ENCODE assay signal across 8 cellular contexts in genomic region chr7:149662591-149663095, GRCh38.
DNase-seq lines count a peak whose midpoint lies in the region; ATAC-seq and TF ChIP-seq lines count a peak whose summit lies in the region.

No MANE protein-coding gene starts in this region.

- H3K9ac ChIP-seq in HCT116 (ENCODE audit: low read length), result no peak overlapping the region

- DNase-seq in NCI-H1092 treated with DMSO at 0.1 percent for 48 hours (lab: John Stamatoyannopoulos, UW) (peak; percentile 15), NCI-H1092 (lab: John Stamatoyannopoulos, UW) (no peak), HCT116 (ENCODE audit: low read depth, low spot score) (peak; percentile 82), NCI-H2029 treated with DMSO at 0.1 percent for 48 hours (lab: John Stamatoyannopoulos, UW) (peak; percentile 16)
- peak; percentile 73 for DNase-seq in activated CD4-positive, alpha-beta T cell treated with anti-CD3 and anti-CD28 coated beads, Interleukin-2, amount 10 ng/mL, durations not matched to agents 7 days and 5 days
- peak; percentile 47 for DNase-seq in effector CD4-positive, alpha-beta T cell
- peak; percentile 17 to 31 for DNase-seq in stimulated activated CD8-positive, alpha-beta memory T cell treated with anti-CD3 and anti-CD28 coated beads, Interleukin-7, amount 100 ng/mL, for 4 hours (ENCODE audit: low read depth in 2 of 2)

- TF ChIP-seq RAD21 in HCT116 (IDR thresholded peaks at IDR 0.05; ENCODE audit: low read depth), result peak; percentile 82

- peak; percentile 99 for ATAC-seq in HCT116

- H3K4me2 ChIP-seq in HCT116 (ENCODE audit: low read length), result peak overlapping the region; percentile 45

- 18 to 20% methylated on average over 2 to 5 of the region's 5 CpGs for WGBS in mesodermal cell (ENCODE audit: insufficient coverage in 2 of 2), 2 experiments

- H4K20me1 ChIP-seq in HCT116 (ENCODE audit: insufficient read depth), result no peaks in the 10 kb centered on the region

- intact Hi-C loops in HCT116 (cut with micrococcal nuclease), result loop anchor here (1.0 to 5.0 kb wide), 5 partner anchors 28 to 137 kb away; no protein-coding TSS in a partner anchor

- POLR2A ChIA-PET in HCT116 (lab: Charles Lee), result interaction anchor here (0.8 to 1.6 kb wide), 4 partner anchors 10 to 80 kb away, joined by 3 to 6 read pairs (median 4); no protein-coding TSS in a partner anchor
- POLR2A ChIA-PET in activated CD4-positive, alpha-beta T cell treated with anti-CD3 and anti-CD28 coated beads, Interleukin-2, amount 10 ng/mL, durations not matched to agents 7 days and 5 days (lab: Charles Lee), result no interaction called here

- H3K9me2 ChIP-seq in HCT116 (ENCODE audit: insufficient read depth), result no peaks in the 10 kb centered on the region

- no peak overlapping the region for H3K4me3 Mint-ChIP-seq in activated CD4-positive, alpha-beta T cell treated with anti-CD3 and anti-CD28 coated beads, Interleukin-2, amount 10 ng/mL, durations not matched to agents 7 days and 5 days

- CTCF ChIA-PET in HCT116 (lab: Charles Lee), result interaction anchor here (0.6 to 3.1 kb wide), 30 partner anchors 8 to 197 kb away, joined by 3 to 62 read pairs (median 6); no protein-coding TSS in a partner anchor
- CTCF ChIA-PET in activated CD4-positive, alpha-beta T cell treated with anti-CD3 and anti-CD28 coated beads, Interleukin-2, amount 10 ng/mL, durations not matched to agents 7 days and 5 days (lab: Charles Lee), result interaction anchor here (1.1 to 2.9 kb wide), 16 partner anchors 9 to 157 kb away, joined by 3 to 12 read pairs (median 4); no protein-coding TSS in a partner anchor

- RAD21 ChIA-PET in HCT116 (lab: Charles Lee; ENCODE audit: low non-redundant PET in 1 of 2, low total read pairs in 2 of 2, uncharacterized antibody in 2 of 2, unreplicated experiment in 2 of 2), result interaction anchor here (0.7 to 1.6 kb wide), 9 partner anchors 41 to 145 kb away, joined by 3 to 20 read pairs (median 5); no protein-coding TSS in a partner anchor

- no TSS peak for BruUV-seq in HCT116 (replicated peaks; lab: Mats Ljungman, UMichigan)

- H3K4me1 ChIP-seq in HCT116 (ENCODE audit: control insufficient read depth in 1 of 2, insufficient read depth in 2 of 2, low read length in 2 of 2) (peaks cover 0 to 16% of the 10 kb centered on the region in 2 experiments; a peak in 1 of 4 replicates), mesodermal cell (ENCODE audit: control insufficient read depth, insufficient read depth, low read length, poor library complexity, severe bottlenecking) (no peaks in the 10 kb centered on the region)

- H3K4me1 Mint-ChIP-seq in activated CD4-positive, alpha-beta T cell treated with anti-CD3 and anti-CD28 coated beads, Interleukin-2, amount 10 ng/mL, durations not matched to agents 7 days and 5 days, result no peaks in the 10 kb centered on the region

- no peak for TF ChIP-seq POLR2A in HCT116 (IDR thresholded peaks at IDR 0.05; ENCODE audit: borderline replicate concordance, extremely low read depth, insufficient read depth, insufficient read length)

- no peaks in the 10 kb centered on the region for H3K79me2 ChIP-seq in HCT116 (ENCODE audit: insufficient read depth, low read length)

- H3K36me3 Mint-ChIP-seq in activated CD4-positive, alpha-beta T cell treated with anti-CD3 and anti-CD28 coated beads, Interleukin-2, amount 10 ng/mL, durations not matched to agents 7 days and 5 days (ENCODE audit: low read depth), result no peaks in the 10 kb centered on the region

- H3K36me3 ChIP-seq in HCT116 (ENCODE audit: control insufficient read depth in 1 of 2, insufficient read depth in 2 of 2, low read length in 2 of 2) (no peaks in the 10 kb centered on the region), mesodermal cell (ENCODE audit: control insufficient read depth, insufficient read depth, low read length) (no peaks in the 10 kb centered on the region)

- no peaks in the 10 kb centered on the region for H3K9me3 ChIP-seq in HCT116 (ENCODE audit: control insufficient read depth in 1 of 2, insufficient read depth in 1 of 2, low read depth in 1 of 2, low read length in 2 of 2)
- no peaks in the 10 kb centered on the region for H3K9me3 ChIP-seq in mesodermal cell (ENCODE audit: control insufficient read depth, low read length)

- no peaks in the 10 kb centered on the region for H3K27me3 ChIP-seq in HCT116 (ENCODE audit: insufficient read depth, low read length)

- H3K27ac Mint-ChIP-seq in activated CD4-positive, alpha-beta T cell treated with anti-CD3 and anti-CD28 coated beads, Interleukin-2, amount 10 ng/mL, durations not matched to agents 7 days and 5 days, result no peak overlapping the region

- peaks cover 60% of the 10 kb centered on the region for H3K27me3 Mint-ChIP-seq in activated CD4-positive, alpha-beta T cell treated with anti-CD3 and anti-CD28 coated beads, Interleukin-2, amount 10 ng/mL, durations not matched to agents 7 days and 5 days

- peak overlapping the region; percentile 50 for H2AFZ ChIP-seq in HCT116 (ENCODE audit: low read depth, low read length, poor library complexity, severe bottlenecking)

- H3K27ac ChIP-seq in HCT116 (ENCODE audit: low read depth, low read length) (no peak overlapping the region), mesodermal cell (ENCODE audit: low read depth, low read length, severe bottlenecking) (peak overlapping the region; percentile 29)

- H3K4me3 ChIP-seq in HCT116 (replicated peaks in 1 of 2; ENCODE audit: low read depth in 1 of 2, low read length in 2 of 2) (no peak overlapping the region), mesodermal cell (ENCODE audit: extremely low read depth, insufficient read depth, low read length, poor library complexity, severe bottlenecking) (no peak overlapping the region)

- no peaks in the 10 kb centered on the region for H3K9me3 Mint-ChIP-seq in activated CD4-positive, alpha-beta T cell treated with anti-CD3 and anti-CD28 coated beads, Interleukin-2, amount 10 ng/mL, durations not matched to agents 7 days and 5 days

- peak; percentile 79 to 91 (median 84) for TF ChIP-seq CTCF in HCT116 (IDR thresholded peaks at IDR 0.05 in 2 of 3, conservative IDR thresholded peaks at IDR 0.05 in 1 of 3; ENCODE audit: borderline replicate concordance in 1 of 3, insufficient read depth in 1 of 3, low read depth in 2 of 3, low read length in 2 of 3)

TF ChIP-seq in HCT116, 20 proteins besides CTCF, POLR2A, EP300 and RAD21:
- TF ChIP-seq ZNF274 (IDR thresholded peaks at IDR 0.05; ENCODE audit: low read depth, low read length) (no peak), CBX3 (IDR thresholded peaks at IDR 0.05; ENCODE audit: low read depth) (0 out of 2 replicates have a peak, but pooled peaks have one; percentile 45)
